30 cellular contexts compared by ENCODE assay signal in genomic region chr5:177070536-177071191, GRCh38. TPM values are rescaled to one million over a fixed set of nuclear protein-coding genes. Genes with fewer than 3 reads are reported as not detected.
DNase-seq lines count a peak whose midpoint lies in the region; ATAC-seq, FAIRE-seq and TF ChIP-seq lines count a peak whose summit lies in the region.
"Had no signal": no experiment of that assay in that cellular context is flagged by ENCODE, and none has a peak within 500 bp of the region (broad histone marks: within the 10 kb centered on the region; RNA-seq: fewer than 3 reads in every experiment).

No MANE protein-coding gene starts in this region.

- ATAC-seq in GM21619 (IDR thresholded peaks at IDR 0.05; ENCODE audit: unreplicated experiment) (peak; percentile 45), HG03521 (IDR thresholded peaks at IDR 0.05; ENCODE audit: unreplicated experiment) (no peak), HG03135 (IDR thresholded peaks at IDR 0.05; ENCODE audit: unreplicated experiment) (no peak), HG02884 (IDR thresholded peaks at IDR 0.05; ENCODE audit: unreplicated experiment) (no peak)

- 0 out of 2 replicates have a peak, but pooled peaks cover 7% of the 10 kb centered on the region for H3F3A ChIP-seq in OCI-LY1 (ENCODE audit: insufficient read depth, low read length)

- peak overlapping the region; percentile 96 for H3K27ac ChIP-seq in OCI-LY1 (ENCODE audit: low read depth, low read length, poor library complexity, severe bottlenecking)
- H3K27ac ChIP-seq: C4-2B, esophagus squamous epithelium, gastrocnemius medialis, lower lobe of right lung, neutrophil, prostate gland, testis had no signal

- H3K27me3 ChIP-seq in OCI-LY1 (ENCODE audit: insufficient read depth, low read length): no peaks in the 10 kb centered on the region
- H3K27me3 ChIP-seq: esophagus squamous epithelium, gastrocnemius medialis, neutrophil, testis had no signal

- H3K36me3 Mint-ChIP-seq in endothelial cell (ENCODE audit: low read depth, unreplicated experiment): peaks cover 10% of the 10 kb centered on the region

- peak overlapping the region; percentile 25 for H3K4me3 Mint-ChIP-seq in endothelial cell (ENCODE audit: unreplicated experiment)
- H3K4me3 Mint-ChIP-seq: activated naive CD8-positive, alpha-beta T cell treated with anti-CD3 and anti-CD28 coated beads, Interleukin-2, amount 10 ng/mL, durations not matched to agents 7 days and 5 days; effector memory CD8-positive, alpha-beta T cell; H9 had no signal

- peaks cover 24% of the 10 kb centered on the region for H3K4me1 ChIP-seq in OCI-LY1 (ENCODE audit: insufficient read depth, low read length, severe bottlenecking)
- H3K4me1 ChIP-seq: esophagus squamous epithelium, gastrocnemius medialis, lower lobe of right lung, prostate gland, testis had no signal

- H3K36me3 ChIP-seq in OCI-LY1 (ENCODE audit: insufficient read depth, low read length): peaks cover 8% of the 10 kb centered on the region; the same call in 1 of the 2 replicates
- H3K36me3 ChIP-seq: gastrocnemius medialis had no signal

- DNase-seq in D721Med (ENCODE audit: insufficient read length, low spot score) (peak; percentile 28), endothelial cell (ENCODE audit: low spot score) (no peak), medulla oblongata (ENCODE audit: extremely low spot score) (no peak)
- DNase-seq: ACHN; activated CD4-positive, alpha-beta T cell treated with anti-CD3 and anti-CD28 coated beads, Interleukin-2, amount 50 U/mL, for 48 hours; activated CD4-positive, CD25-positive, alpha-beta regulatory T cell; activated CD8-positive, alpha-beta memory T cell treated with anti-CD3 and anti-CD28 coated beads, Interleukin-2, amount 50 U/mL, for 48 hours; activated naive CD8-positive, alpha-beta T cell treated with anti-CD3 and anti-CD28 coated beads, Interleukin-2, amount 10 ng/mL, durations not matched to agents 7 days and 5 days; effector memory CD8-positive, alpha-beta T cell; esophagus squamous epithelium; gastrocnemius medialis; GDM1; H9; islet precursor cell; lower lobe of right lung; NCI-H1092 treated with DMSO at 0.1 percent for 48 hours; NCI-H446 treated with DMSO at 0.1 percent for 48 hours; RPMI8226; SK-N-SH; T-helper 9 cell; testis had no signal

- H3K9me3 Mint-ChIP-seq in endothelial cell (ENCODE audit: unreplicated experiment): no peaks in the 10 kb centered on the region
- H3K9me3 Mint-ChIP-seq: activated naive CD8-positive, alpha-beta T cell treated with anti-CD3 and anti-CD28 coated beads, Interleukin-2, amount 10 ng/mL, durations not matched to agents 7 days and 5 days; activated T-helper 2 cell treated with anti-CD3 and anti-CD28 coated beads, Interferon-gamma antibody, Interleukin-2, Interleukin-4, amounts not matched to agents 10 μg/mL and 5 μg/mL and 100 μg/mL, durations not matched to agents 14 hours and 24 hours and 36 hours; effector memory CD8-positive, alpha-beta T cell; H9 had no signal

- H3K79me2 ChIP-seq in OCI-LY1 (ENCODE audit: insufficient read depth, low read length): no peaks in the 10 kb centered on the region

- H3K4me2 ChIP-seq in OCI-LY1 (ENCODE audit: low read length): peak overlapping the region; percentile 30; the same call in 1 of the 2 replicates
- H3K4me2 ChIP-seq: SK-N-SH had no signal

- H3K27ac Mint-ChIP-seq in endothelial cell (ENCODE audit: unreplicated experiment): no peak overlapping the region
- H3K27ac Mint-ChIP-seq: activated naive CD8-positive, alpha-beta T cell treated with anti-CD3 and anti-CD28 coated beads, Interleukin-2, amount 10 ng/mL, durations not matched to agents 7 days and 5 days; activated T-helper 2 cell treated with anti-CD3 and anti-CD28 coated beads, Interferon-gamma antibody, Interleukin-2, Interleukin-4, amounts not matched to agents 10 μg/mL and 5 μg/mL and 100 μg/mL, durations not matched to agents 14 hours and 24 hours and 36 hours; effector memory CD8-positive, alpha-beta T cell; H9 had no signal

- H2AFZ ChIP-seq in OCI-LY1 (ENCODE audit: low read length): no peak overlapping the region

- peaks cover 2% of the 10 kb centered on the region for H3K27me3 Mint-ChIP-seq in endothelial cell (ENCODE audit: unreplicated experiment)
- H3K27me3 Mint-ChIP-seq: activated naive CD8-positive, alpha-beta T cell treated with anti-CD3 and anti-CD28 coated beads, Interleukin-2, amount 10 ng/mL, durations not matched to agents 7 days and 5 days; effector memory CD8-positive, alpha-beta T cell had no signal

- peak overlapping the region; percentile 34 for H3K4me3 ChIP-seq in OCI-LY1 (ENCODE audit: low read depth, low read length, poor library complexity, severe bottlenecking)
- H3K4me3 ChIP-seq: esophagus squamous epithelium, gastrocnemius medialis, lower lobe of right lung, prostate gland, testis had no signal

- no peak for FAIRE-seq in D721Med (lab: Jason Lieb, UNC)

- peaks cover 8% of the 10 kb centered on the region for H3K4me1 Mint-ChIP-seq in endothelial cell (ENCODE audit: unreplicated experiment)

- TF ChIP-seq CTCF in D721Med (IDR thresholded peaks at IDR 0.05; ENCODE audit: insufficient read depth, missing control alignments): no peak
- no peak for TF ChIP-seq CTCF in OCI-LY1 (IDR thresholded peaks at IDR 0.05; ENCODE audit: low read length)
- no peak for TF ChIP-seq CTCF in endothelial cell (IDR thresholded peaks at IDR 0.05; ENCODE audit: unreplicated experiment)

- H3K9me2 ChIP-seq in OCI-LY1 (ENCODE audit: low read depth, low read length): no peaks in the 10 kb centered on the region
- H3K9me2 ChIP-seq: SK-N-SH had no signal

- H3K9ac ChIP-seq in OCI-LY1 (ENCODE audit: low read length): peak overlapping the region; percentile 51; the same call in 1 of the 2 replicates
- H3K9ac ChIP-seq: SK-N-SH had no signal

- no peaks in the 10 kb centered on the region for H3K9me3 ChIP-seq in OCI-LY1 (ENCODE audit: low read length)
- H3K9me3 ChIP-seq: esophagus squamous epithelium, gastrocnemius medialis, lower lobe of right lung, neutrophil, prostate gland, SK-N-SH, testis had no signal

- no peaks in the 10 kb centered on the region for H4K20me1 ChIP-seq in OCI-LY1 (ENCODE audit: insufficient read depth, low read length)

RNA-seq across cellular contexts. Expression of gene FGFR4, which starts 16.1 kb away (rescaled TPM):
- 11.0 TPM for total RNA-seq in endothelial cell (ENCODE audit: unreplicated experiment)

RNA-seq across cellular contexts. Expression of gene ZNF346, which starts 48.2 kb away (rescaled TPM):
- total RNA-seq in endothelial cell (ENCODE audit: unreplicated experiment): 26.3 TPM
